In the genomic region with DNA sequence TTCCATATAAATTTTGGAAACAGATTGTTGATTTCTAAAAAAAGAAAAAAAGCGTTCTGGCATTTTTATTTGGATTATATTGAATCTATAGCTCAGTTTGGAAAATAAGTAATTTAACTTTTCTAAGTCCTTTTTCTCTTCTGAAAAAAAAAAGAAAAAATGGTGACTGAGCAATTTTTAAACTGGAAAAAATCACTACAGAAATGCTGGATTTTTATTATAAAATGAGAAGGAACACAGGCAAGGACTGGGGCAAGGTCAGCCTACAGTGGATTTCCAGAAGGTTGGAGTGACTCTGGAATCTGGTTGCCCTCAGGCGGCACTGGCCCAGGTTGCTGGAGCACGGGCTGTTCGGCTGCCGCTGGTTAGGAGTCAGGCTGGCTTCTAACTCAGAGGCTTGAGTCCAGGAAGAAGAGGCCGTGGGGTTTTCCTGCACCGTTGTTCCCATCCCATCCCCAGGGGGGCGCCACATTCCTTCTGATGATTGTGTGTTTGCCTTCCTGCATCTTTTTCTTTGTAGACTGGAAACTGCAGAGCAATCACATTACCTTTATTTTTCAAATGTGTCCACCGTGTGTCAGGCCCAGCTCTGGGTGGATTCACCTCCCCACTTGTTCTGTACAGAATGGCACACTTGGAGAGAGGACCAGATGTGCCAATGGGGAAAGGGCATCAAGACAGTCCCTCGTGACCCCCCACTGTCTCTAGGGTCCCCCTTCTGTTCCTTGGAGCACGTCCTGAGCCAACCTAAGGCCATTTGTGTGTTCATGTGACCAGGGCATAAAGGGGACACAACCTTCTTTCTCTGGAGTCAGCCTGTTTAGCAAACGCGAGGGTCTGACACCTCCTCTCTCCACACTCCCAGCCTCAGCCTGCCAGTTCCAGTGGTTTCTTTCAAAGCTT, we compare ENCODE assay signal across 8 cellular contexts. TPM values are rescaled to one million over a fixed set of nuclear protein-coding genes. Genes with fewer than 3 reads are reported as not detected.
A peak's percentile ranks its signal among the peaks of the same experiment; 100 is the strongest.
DNase-seq lines count a peak whose midpoint lies in the region; ATAC-seq, FAIRE-seq and TF ChIP-seq lines count a peak whose summit lies in the region.

No MANE protein-coding gene starts in this region.

- H3K4me1 ChIP-seq in fibroblast of lung (ENCODE audit: control insufficient read depth, extremely low read depth, insufficient read depth, low read length) = no peaks in the 10 kb centered on the region
- no peaks in the 10 kb centered on the region for H3K4me1 ChIP-seq in vagina

- no peak for FAIRE-seq in H54 (lab: Jason Lieb, UNC)

- no peak overlapping the region for H3K27ac Mint-ChIP-seq in osteocyte (ENCODE audit: unreplicated experiment)

- H3K27me3 ChIP-seq in fibroblast of lung (ENCODE audit: control insufficient read depth, insufficient read depth, low read length) (no peaks in the 10 kb centered on the region), vagina (no peaks in the 10 kb centered on the region)

- H3K36me3 Mint-ChIP-seq in osteocyte (ENCODE audit: unreplicated experiment) = no peaks in the 10 kb centered on the region

- no peak for ATAC-seq in HG02798 (IDR thresholded peaks at IDR 0.05; ENCODE audit: poor library complexity, unreplicated experiment)

- H3K79me2 ChIP-seq in fibroblast of lung (ENCODE audit: control insufficient read depth, insufficient read depth, low read length) = no peaks in the 10 kb centered on the region

- no peaks in the 10 kb centered on the region for H4K20me1 ChIP-seq in fibroblast of lung (ENCODE audit: control insufficient read depth, extremely low read depth, insufficient read depth, low read length)

- intact Hi-C loops in vagina (cut with DNase I) = no loop called here

- H3K36me3 ChIP-seq in fibroblast of lung (ENCODE audit: control insufficient read depth, insufficient read depth, low read length) (no peaks in the 10 kb centered on the region), vagina (no peaks in the 10 kb centered on the region)

- H3K9me3 ChIP-seq in fibroblast of lung (ENCODE audit: control insufficient read depth, insufficient read depth, low read depth, low read length) (no peaks in the 10 kb centered on the region), vagina (no peaks in the 10 kb centered on the region)

- peaks cover 45% of the 10 kb centered on the region for H3K27me3 Mint-ChIP-seq in osteocyte (ENCODE audit: unreplicated experiment)

- H3K4me3 ChIP-seq in fibroblast of lung (replicated peaks in 1 of 4; ENCODE audit: control extremely low read depth in 1 of 4, insufficient read depth in 1 of 4, low read depth in 3 of 4, low read length in 4 of 4) (no peak overlapping the region), vagina (no peak overlapping the region)

- no peak overlapping the region for H2AFZ ChIP-seq in fibroblast of lung (ENCODE audit: low read length)

- TF ChIP-seq POLR2A in H54 (IDR thresholded peaks at IDR 0.05; ENCODE audit: low read depth, low read length) (no peak), vagina (IDR thresholded peaks at IDR 0.05) (no peak)

- H3K4me1 Mint-ChIP-seq in osteocyte (ENCODE audit: unreplicated experiment) = no peaks in the 10 kb centered on the region

- H3K9me3 Mint-ChIP-seq in osteocyte (ENCODE audit: unreplicated experiment) = no peaks in the 10 kb centered on the region

- H3K27ac ChIP-seq in fibroblast of lung (ENCODE audit: insufficient read depth, low read length) (no peak overlapping the region), vagina (no peak overlapping the region)

- no peak overlapping the region for H3K4me2 ChIP-seq in fibroblast of lung (ENCODE audit: extremely low read depth, insufficient read depth, low read length)

- peak; percentile 75 to 81 for DNase-seq in AML-193 (lab: John Stamatoyannopoulos, UW)
- peak; percentile 54 for DNase-seq in H54 (ENCODE audit: insufficient read length, low spot score)
- DNase-seq in NCI-H82 (lab: John Stamatoyannopoulos, UW) = peak; percentile 78
- DNase-seq in activated T-cell treated with anti-CD3 and anti-CD28 coated beads for 24 hours (ENCODE audit: low read depth) = peak; percentile 32
- DNase-seq in fibroblast of lung (ENCODE audit: low read depth in 2 of 2) = peak in 1 of 2 donors; percentile 18
- DNase-seq in osteocyte (ENCODE audit: extremely low spot score, unreplicated experiment) = no peak
- DNase-seq in vagina (ENCODE audit: extremely low spot score in 2 of 2) = no peak

- TF ChIP-seq CTCF in fibroblast of lung (conservative IDR thresholded peaks at IDR 0.05 in 1 of 2, IDR thresholded peaks at IDR 0.05 in 1 of 2; ENCODE audit: low read depth in 1 of 2, low read length in 2 of 2) (peak; percentile 51 to 54), osteocyte (IDR thresholded peaks at IDR 0.05) (peak; percentile 59), vagina (IDR thresholded peaks at IDR 0.05) (peak; percentile 12 to 19 (median 18))

- H3K4me3 Mint-ChIP-seq in osteocyte (ENCODE audit: unreplicated experiment) = no peak overlapping the region

- H3K9ac ChIP-seq in fibroblast of lung (ENCODE audit: insufficient read depth, low read length) = no peak overlapping the region

RNA-seq across cellular contexts. Expression of a gene that starts 44.5 kb away (rescaled TPM):
- total RNA-seq in fibroblast of lung (93.0 and 98.6 TPM in 2 replicates), osteocyte (67.0 and 67.4 TPM in 2 replicates), vagina (142 TPM)
- polyA plus RNA-seq in fibroblast of lung = 126 and 167 TPM in 2 replicates
- 75.8 and 120 TPM in 2 replicates for polyA plus RNA-seq in fibroblast of lung (2012)
- polyA minus RNA-seq in fibroblast of lung (ENCODE audit: low replicate concordance) = 34.5 and 47.8 TPM in 2 replicates

Comparison
In these comparisons a context has a peak if more than half of its experiments do, and no peak if none do; other contexts are left out.
1. DNase-seq: peak in AML-193 (2 of 2), H54 (single experiment), NCI-H82 (single experiment) and activated T-cell treated with anti-CD3 and anti-CD28 coated beads for 24 hours (single experiment); none in osteocyte (single experiment) and vagina (0 of 2).
2. Peak in every context shown above with its lines, with median percentiles within 50 percentile points of each other: CTCF ChIP-seq.